ENCODE assay signal across 1 cellular context in genomic region chr3:72429589-72430362, GRCh38.
TF ChIP-seq lines count a peak whose summit lies in the region.

No MANE protein-coding gene starts in this region.

TF ChIP-seq in GM23338, 12 proteins besides CTCF, POLR2A, EP300 and RAD21 (continued from another document):
- TF ChIP-seq ETS1 (IDR thresholded peaks at IDR 0.05), result no peak
